Comparison of ENCODE assay signal across 15 cellular contexts in the genomic region with DNA sequence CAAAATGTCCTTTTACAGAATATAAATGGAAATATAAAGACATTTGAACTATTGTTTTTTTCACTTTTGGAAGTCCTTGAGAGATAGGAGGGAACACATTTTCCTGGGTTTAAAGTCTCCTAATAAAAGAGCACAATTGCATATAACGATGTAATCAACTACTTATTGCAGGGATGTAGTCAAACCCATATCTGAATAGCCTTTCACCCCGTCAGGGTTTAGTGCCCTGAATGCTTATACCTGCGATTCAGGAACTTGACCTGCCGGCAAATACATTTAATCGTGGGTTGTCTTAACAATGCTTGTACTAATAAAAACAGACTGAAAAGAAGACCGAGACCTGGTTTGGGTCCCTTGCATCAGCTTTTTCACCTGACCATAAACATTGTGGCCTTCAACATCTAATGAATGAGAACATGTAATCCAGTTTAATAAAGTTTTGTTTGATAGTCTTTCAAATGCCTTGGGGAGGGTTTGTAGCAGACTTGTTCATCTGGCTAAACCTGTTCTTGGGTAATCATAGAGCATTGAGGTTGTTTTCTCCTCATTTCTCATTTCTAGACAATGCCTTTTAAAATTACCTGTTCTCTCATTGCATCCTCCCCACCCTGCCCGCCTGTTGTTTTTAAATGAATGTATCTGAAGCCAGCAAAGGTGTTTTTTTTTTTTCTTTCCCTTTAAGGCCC. TPM values are rescaled to one million over a fixed set of nuclear protein-coding genes. Genes with fewer than 3 reads are reported as not detected.
A peak's percentile ranks its signal among the peaks of the same experiment; 100 is the strongest.
DNase-seq lines count a peak whose midpoint lies in the region; ATAC-seq and TF ChIP-seq lines count a peak whose summit lies in the region.
"Had no signal": no experiment of that assay in that cellular context is flagged by ENCODE, and none has a peak within 500 bp of the region (broad histone marks: within the 10 kb centered on the region; RNA-seq: fewer than 3 reads in every experiment).

No MANE protein-coding gene starts in this region.

- peak overlapping the region in 3 of 4 donors; percentile 23 to 45 (median 26) for H3K27ac ChIP-seq in body of pancreas

- intact Hi-C loops in body of pancreas (cut with DNase I), result no loop called here
- intact Hi-C loops in mucosa of descending colon (cut with DNase I, micrococcal nuclease), result no loop called here
- intact Hi-C loops in activated CD4-positive, alpha-beta T cell treated with anti-CD3 and anti-CD28 coated beads, Interleukin-2, amount 10 ng/mL, durations not matched to agents 24 days and 14 days (cut with micrococcal nuclease), result no loop called here

- H3K9me3 ChIP-seq in body of pancreas (no peaks in the 10 kb centered on the region), mucosa of descending colon (no peaks in the 10 kb centered on the region)
- H3K9me3 ChIP-seq: MG63 had no signal

- TF ChIP-seq CTCF in body of pancreas (IDR thresholded peaks at IDR 0.05) (peak in 1 of 7 experiments; percentile 1), mucosa of descending colon (IDR thresholded peaks at IDR 0.05) (no peak), GM20000 (IDR thresholded peaks at IDR 0.05; ENCODE audit: extremely low read depth, missing control alignments) (no peak)

- H3K27me3 Mint-ChIP-seq in activated CD4-positive, alpha-beta T cell treated with anti-CD3 and anti-CD28 coated beads, Interleukin-2, amount 10 ng/mL, durations not matched to agents 24 days and 14 days, result peaks cover 3% of the 10 kb centered on the region

- DNase-seq in COLO668 (lab: John Stamatoyannopoulos, UW; ENCODE audit: unreplicated experiment), result peak; percentile 29
- DNase-seq in NCI-H1417 treated with DMSO at 0.1 percent for 48 hours (lab: John Stamatoyannopoulos, UW), result peak; percentile 79
- peak in 3 of 4 donors; percentile 25 to 31 (median 29) for DNase-seq in body of pancreas
- peak in 1 of 3 donors; percentile 68 for DNase-seq in mucosa of descending colon
- DNase-seq in activated CD4-positive, alpha-beta T cell treated with anti-CD3 and anti-CD28 coated beads, Interleukin-2, amount 10 ng/mL, durations not matched to agents 24 days and 14 days, result no peak
- DNase-seq in pons (ENCODE audit: low spot score), result no peak
- DNase-seq in GM20000 (ENCODE audit: low spot score), result no peak
- DNase-seq: anterior cingulate cortex, MG63, NCI-H524 treated with DMSO at 0.1 percent for 48 hours, Right ventricle myocardium superior, T-helper 9 cell had no signal

- no peak overlapping the region for H3K27ac Mint-ChIP-seq in activated CD4-positive, alpha-beta T cell treated with anti-CD3 and anti-CD28 coated beads, Interleukin-2, amount 10 ng/mL, durations not matched to agents 24 days and 14 days
- H3K27ac Mint-ChIP-seq: activated T-helper 1 cell treated with anti-CD3 and anti-CD28 coated beads, Interleukin-12 subunit alpha, Interleukin-12 subunit beta, Interleukin-2, Interleukin-4 antibody, amounts not matched to agents 30 ng/mL and 10 ng/mL and 1 ng/mL, durations not matched to agents 14 hours and 24 hours and 36 hours; dendritic cell treated with granulocyte-macrophage colony-stimulating factor and Interleukin-4, amounts not matched to agents 40 ng/mL and 50 ng/mL, for 4 days had no signal

- H3K9me3 Mint-ChIP-seq in activated CD4-positive, alpha-beta T cell treated with anti-CD3 and anti-CD28 coated beads, Interleukin-2, amount 10 ng/mL, durations not matched to agents 24 days and 14 days, result no peaks in the 10 kb centered on the region
- H3K9me3 Mint-ChIP-seq: activated T-helper 1 cell treated with anti-CD3 and anti-CD28 coated beads, Interleukin-12 subunit alpha, Interleukin-12 subunit beta, Interleukin-2, Interleukin-4 antibody, amounts not matched to agents 30 ng/mL and 10 ng/mL and 1 ng/mL, durations not matched to agents 14 hours and 24 hours and 36 hours; dendritic cell treated with granulocyte-macrophage colony-stimulating factor and Interleukin-4, amounts not matched to agents 40 ng/mL and 50 ng/mL, for 4 days had no signal

- ATAC-seq in body of pancreas (peak; percentile 85), mucosa of descending colon (peak; percentile 71), GM18502 (IDR thresholded peaks at IDR 0.05; ENCODE audit: poor library complexity, unreplicated experiment) (no peak)

- H3K4me3 ChIP-seq in body of pancreas (no peak overlapping the region), mucosa of descending colon (no peak overlapping the region)
- H3K4me3 ChIP-seq: MG63 had no signal

- H3K27me3 ChIP-seq in body of pancreas, result no peaks in the 10 kb centered on the region
- H3K27me3 ChIP-seq: MG63 had no signal

- H3K36me3 Mint-ChIP-seq in activated CD4-positive, alpha-beta T cell treated with anti-CD3 and anti-CD28 coated beads, Interleukin-2, amount 10 ng/mL, durations not matched to agents 24 days and 14 days (ENCODE audit: low read depth), result peaks cover 2% of the 10 kb centered on the region

- H3K4me1 ChIP-seq in body of pancreas (peaks cover 51% of the 10 kb centered on the region), mucosa of descending colon (ENCODE audit: low read depth) (no peaks in the 10 kb centered on the region)

- WGBS in body of pancreas, 2 donors, result 38 to 42% methylated on average over 7 of the region's 7 CpGs

- TF ChIP-seq POLR2A in body of pancreas (IDR thresholded peaks at IDR 0.05), result no peak

- peaks cover 1% of the 10 kb centered on the region for H3K4me1 Mint-ChIP-seq in activated CD4-positive, alpha-beta T cell treated with anti-CD3 and anti-CD28 coated beads, Interleukin-2, amount 10 ng/mL, durations not matched to agents 24 days and 14 days

- H3K36me3 ChIP-seq in body of pancreas (replicated peaks in 1 of 2; ENCODE audit: insufficient read depth in 1 of 2, low read depth in 2 of 2), result no peaks in the 10 kb centered on the region
- no peaks in the 10 kb centered on the region for H3K36me3 ChIP-seq in mucosa of descending colon (ENCODE audit: low read depth)

- no peak overlapping the region for H3K4me3 Mint-ChIP-seq in activated CD4-positive, alpha-beta T cell treated with anti-CD3 and anti-CD28 coated beads, Interleukin-2, amount 10 ng/mL, durations not matched to agents 24 days and 14 days
- H3K4me3 Mint-ChIP-seq: activated T-helper 1 cell treated with anti-CD3 and anti-CD28 coated beads, Interleukin-12 subunit alpha, Interleukin-12 subunit beta, Interleukin-2, Interleukin-4 antibody, amounts not matched to agents 30 ng/mL and 10 ng/mL and 1 ng/mL, durations not matched to agents 14 hours and 24 hours and 36 hours; dendritic cell treated with granulocyte-macrophage colony-stimulating factor and Interleukin-4, amounts not matched to agents 40 ng/mL and 50 ng/mL, for 4 days had no signal

RNA-seq across cellular contexts. Expression of a gene that starts 7.0 kb away (rescaled TPM):
- total RNA-seq in body of pancreas (10 to 100 TPM in 1 of 2 donors, 1 to 10 TPM in 1; 6.6 to 17.9 TPM), mucosa of descending colon (100 to 1,000 TPM; 131 to 401 (median 330) TPM)
- 2.0 and 2.8 TPM in 2 replicates for total RNA-seq in activated CD4-positive, alpha-beta T cell treated with anti-CD3 and anti-CD28 coated beads, Interleukin-2, amount 10 ng/mL, durations not matched to agents 24 days and 14 days

Comparison
In these comparisons a context has a peak if more than half of its experiments do, and no peak if none do; other contexts are left out.
1. DNase-seq: peak in COLO668 (single experiment), NCI-H1417 treated with DMSO at 0.1 percent for 48 hours (single experiment) and body of pancreas (3 of 4); none in activated CD4-positive, alpha-beta T cell treated with anti-CD3 and anti-CD28 coated beads, Interleukin-2, amount 10 ng/mL, durations not matched to agents 24 days and 14 days (single experiment), pons (single experiment) and GM20000 (single experiment).
2. RNA of a gene that starts 7.0 kb away (total RNA-seq): 131 to 401 TPM in mucosa of descending colon; 6.6 to 17.9 TPM in body of pancreas and 2.0 to 2.8 TPM in activated CD4-positive, alpha-beta T cell treated with anti-CD3 and anti-CD28 coated beads, Interleukin-2, amount 10 ng/mL, durations not matched to agents 24 days and 14 days; every median in the first group is over 4 times any median in the second.